In the genomic region with DNA sequence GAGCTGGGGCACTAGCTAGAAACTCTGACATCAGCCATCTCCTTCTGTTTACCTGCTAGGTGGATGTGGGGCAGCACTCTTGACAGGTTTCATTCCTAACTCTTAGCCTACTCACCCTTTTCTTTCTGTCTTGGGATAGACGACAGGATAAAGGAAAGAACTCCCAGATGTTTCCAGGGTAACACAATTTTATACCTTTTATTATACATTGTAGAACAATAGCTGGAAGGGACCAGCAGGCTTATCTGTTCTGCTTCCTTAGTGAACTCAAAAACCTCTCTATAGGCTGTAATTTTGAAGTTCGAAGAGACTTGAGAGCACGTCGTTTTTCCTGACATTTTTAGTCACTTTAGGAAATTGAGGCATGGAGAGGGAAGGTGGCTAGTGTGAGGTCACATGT, we compare ENCODE assay signal across 1 cellular context.
TF ChIP-seq lines count a peak whose summit lies in the region.

No MANE protein-coding gene starts in this region.

TF ChIP-seq in HEK293T, 16 proteins besides CTCF, POLR2A, EP300 and RAD21 (continued from another document):
- TF ChIP-seq FOXM1 (IDR thresholded peaks at IDR 0.05; ENCODE audit: borderline replicate concordance), result no peak
- TF ChIP-seq, protein P1, sequence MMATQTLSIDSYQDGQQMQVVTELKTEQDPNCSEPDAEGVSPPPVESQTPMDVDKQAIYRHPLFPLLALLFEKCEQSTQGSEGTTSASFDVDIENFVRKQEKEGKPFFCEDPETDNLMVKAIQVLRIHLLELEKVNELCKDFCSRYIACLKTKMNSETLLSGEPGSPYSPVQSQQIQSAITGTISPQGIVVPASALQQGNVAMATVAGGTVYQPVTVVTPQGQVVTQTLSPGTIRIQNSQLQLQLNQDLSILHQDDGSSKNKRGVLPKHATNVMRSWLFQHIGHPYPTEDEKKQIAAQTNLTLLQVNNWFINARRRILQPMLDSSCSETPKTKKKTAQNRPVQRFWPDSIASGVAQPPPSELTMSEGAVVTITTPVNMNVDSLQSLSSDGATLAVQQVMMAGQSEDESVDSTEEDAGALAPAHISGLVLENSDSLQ (IDR thresholded peaks at IDR 0.05), result no peak
- TF ChIP-seq SUZ12 (IDR thresholded peaks at IDR 0.05), result no peak
- TF ChIP-seq HDGF (IDR thresholded peaks at IDR 0.05; ENCODE audit: borderline replicate concordance), result no peak
- no peak for TF ChIP-seq FOXK2 (IDR thresholded peaks at IDR 0.05)
- no peak for TF ChIP-seq BHLHE40 (IDR thresholded peaks at IDR 0.05; ENCODE audit: borderline replicate concordance)
- TF ChIP-seq L3MBTL2 (conservative IDR thresholded peaks at IDR 0.05), result no peak
- TF ChIP-seq LEF1 (IDR thresholded peaks at IDR 0.05; ENCODE audit: borderline replicate concordance), result no peak
- TF ChIP-seq ELF4 (IDR thresholded peaks at IDR 0.05), result no peak
- TF ChIP-seq ZNF384 (IDR thresholded peaks at IDR 0.05), result no peak
TF ChIP-seq in HEK293T: peak in this region for 0.
